Comparison of ENCODE assay signal across 2 cellular contexts in the genomic region with DNA sequence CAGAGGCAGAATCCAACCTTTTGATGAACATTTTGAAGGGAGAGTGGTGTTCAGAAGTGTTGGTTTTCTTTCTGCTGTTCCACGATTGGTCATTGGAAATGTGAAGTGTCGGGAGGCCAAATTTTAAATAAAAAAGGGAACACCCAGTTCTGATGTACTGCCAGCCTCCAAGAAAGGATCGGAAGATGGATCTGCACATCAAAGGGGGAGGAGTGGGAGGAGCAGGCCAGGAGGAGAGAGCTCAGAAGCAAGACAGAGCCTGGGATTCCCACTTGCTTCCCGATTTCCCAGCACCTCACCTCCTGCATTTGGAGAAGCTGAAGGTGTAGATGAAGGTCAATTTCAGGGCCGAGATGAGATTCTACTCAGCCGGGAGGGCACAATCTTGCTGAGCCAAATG.
TF ChIP-seq lines count a peak whose summit lies in the region.

No MANE protein-coding gene starts in this region.

TF ChIP-seq in GM23338, 12 proteins besides CTCF, POLR2A, EP300 and RAD21 (continued from another document and continues in another):
- TF ChIP-seq, protein P1, sequence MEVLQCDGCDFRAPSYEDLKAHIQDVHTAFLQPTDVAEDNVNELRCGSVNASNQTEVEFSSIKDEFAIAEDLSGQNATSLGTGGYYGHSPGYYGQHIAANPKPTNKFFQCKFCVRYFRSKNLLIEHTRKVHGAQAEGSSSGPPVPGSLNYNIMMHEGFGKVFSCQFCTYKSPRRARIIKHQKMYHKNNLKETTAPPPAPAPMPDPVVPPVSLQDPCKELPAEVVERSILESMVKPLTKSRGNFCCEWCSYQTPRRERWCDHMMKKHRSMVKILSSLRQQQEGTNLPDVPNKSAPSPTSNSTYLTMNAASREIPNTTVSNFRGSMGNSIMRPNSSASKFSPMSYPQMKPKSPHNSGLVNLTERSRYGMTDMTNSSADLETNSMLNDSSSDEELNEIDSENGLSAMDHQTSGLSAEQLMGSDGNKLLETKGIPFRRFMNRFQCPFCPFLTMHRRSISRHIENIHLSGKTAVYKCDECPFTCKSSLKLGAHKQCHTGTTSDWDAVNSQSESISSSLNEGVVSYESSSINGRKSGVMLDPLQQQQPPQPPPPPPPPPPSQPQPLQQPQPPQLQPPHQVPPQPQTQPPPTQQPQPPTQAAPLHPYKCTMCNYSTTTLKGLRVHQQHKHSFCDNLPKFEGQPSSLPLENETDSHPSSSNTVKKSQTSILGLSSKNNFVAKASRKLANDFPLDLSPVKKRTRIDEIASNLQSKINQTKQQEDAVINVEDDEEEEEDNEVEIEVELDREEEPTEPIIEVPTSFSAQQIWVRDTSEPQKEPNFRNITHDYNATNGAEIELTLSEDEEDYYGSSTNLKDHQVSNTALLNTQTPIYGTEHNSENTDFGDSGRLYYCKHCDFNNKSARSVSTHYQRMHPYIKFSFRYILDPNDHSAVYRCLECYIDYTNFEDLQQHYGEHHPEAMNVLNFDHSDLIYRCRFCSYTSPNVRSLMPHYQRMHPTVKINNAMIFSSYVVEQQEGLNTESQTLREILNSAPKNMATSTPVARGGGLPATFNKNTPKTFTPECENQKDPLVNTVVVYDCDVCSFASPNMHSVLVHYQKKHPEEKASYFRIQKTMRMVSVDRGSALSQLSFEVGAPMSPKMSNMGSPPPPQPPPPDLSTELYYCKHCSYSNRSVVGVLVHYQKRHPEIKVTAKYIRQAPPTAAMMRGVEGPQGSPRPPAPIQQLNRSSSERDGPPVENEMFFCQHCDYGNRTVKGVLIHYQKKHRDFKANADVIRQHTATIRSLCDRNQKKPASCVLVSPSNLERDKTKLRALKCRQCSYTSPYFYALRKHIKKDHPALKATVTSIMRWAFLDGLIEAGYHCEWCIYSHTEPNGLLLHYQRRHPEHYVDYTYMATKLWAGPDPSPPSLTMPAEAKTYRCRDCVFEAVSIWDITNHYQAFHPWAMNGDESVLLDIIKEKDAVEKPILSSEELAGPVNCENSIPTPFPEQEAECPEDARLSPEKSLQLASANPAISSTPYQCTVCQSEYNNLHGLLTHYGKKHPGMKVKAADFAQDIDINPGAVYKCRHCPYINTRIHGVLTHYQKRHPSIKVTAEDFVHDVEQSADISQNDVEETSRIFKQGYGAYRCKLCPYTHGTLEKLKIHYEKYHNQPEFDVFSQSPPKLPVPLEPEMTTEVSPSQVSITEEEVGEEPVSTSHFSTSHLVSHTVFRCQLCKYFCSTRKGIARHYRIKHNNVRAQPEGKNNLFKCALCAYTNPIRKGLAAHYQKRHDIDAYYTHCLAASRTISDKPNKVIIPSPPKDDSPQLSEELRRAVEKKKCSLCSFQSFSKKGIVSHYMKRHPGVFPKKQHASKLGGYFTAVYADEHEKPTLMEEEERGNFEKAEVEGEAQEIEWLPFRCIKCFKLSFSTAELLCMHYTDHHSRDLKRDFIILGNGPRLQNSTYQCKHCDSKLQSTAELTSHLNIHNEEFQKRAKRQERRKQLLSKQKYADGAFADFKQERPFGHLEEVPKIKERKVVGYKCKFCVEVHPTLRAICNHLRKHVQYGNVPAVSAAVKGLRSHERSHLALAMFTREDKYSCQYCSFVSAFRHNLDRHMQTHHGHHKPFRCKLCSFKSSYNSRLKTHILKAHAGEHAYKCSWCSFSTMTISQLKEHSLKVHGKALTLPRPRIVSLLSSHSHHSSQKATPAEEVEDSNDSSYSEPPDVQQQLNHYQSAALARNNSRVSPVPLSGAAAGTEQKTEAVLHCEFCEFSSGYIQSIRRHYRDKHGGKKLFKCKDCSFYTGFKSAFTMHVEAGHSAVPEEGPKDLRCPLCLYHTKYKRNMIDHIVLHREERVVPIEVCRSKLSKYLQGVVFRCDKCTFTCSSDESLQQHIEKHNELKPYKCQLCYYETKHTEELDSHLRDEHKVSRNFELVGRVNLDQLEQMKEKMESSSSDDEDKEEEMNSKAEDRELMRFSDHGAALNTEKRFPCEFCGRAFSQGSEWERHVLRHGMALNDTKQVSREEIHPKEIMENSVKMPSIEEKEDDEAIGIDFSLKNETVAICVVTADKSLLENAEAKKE (CRISPR knock-in tag; IDR thresholded peaks at IDR 0.05), result no peak
- TF ChIP-seq EZH2phosphoT487 (IDR thresholded peaks at IDR 0.05; ENCODE audit: unreplicated experiment) (no peak), POLR2AphosphoS5 (IDR thresholded peaks at IDR 0.05; ENCODE audit: low read depth) (no peak), STAT1 (IDR thresholded peaks at IDR 0.05; ENCODE audit: unreplicated experiment) (no peak), CREB1 (CRISPR knock-in tag; IDR thresholded peaks at IDR 0.05; ENCODE audit: low read depth) (no peak), ZNF331 (CRISPR knock-in tag; IDR thresholded peaks at IDR 0.05; ENCODE audit: low read depth) (no peak), ZNF114 (CRISPR knock-in tag; IDR thresholded peaks at IDR 0.05) (no peak), NANOG (IDR thresholded peaks at IDR 0.05; ENCODE audit: borderline replicate concordance) (no peak)
- TF ChIP-seq, protein P2, sequence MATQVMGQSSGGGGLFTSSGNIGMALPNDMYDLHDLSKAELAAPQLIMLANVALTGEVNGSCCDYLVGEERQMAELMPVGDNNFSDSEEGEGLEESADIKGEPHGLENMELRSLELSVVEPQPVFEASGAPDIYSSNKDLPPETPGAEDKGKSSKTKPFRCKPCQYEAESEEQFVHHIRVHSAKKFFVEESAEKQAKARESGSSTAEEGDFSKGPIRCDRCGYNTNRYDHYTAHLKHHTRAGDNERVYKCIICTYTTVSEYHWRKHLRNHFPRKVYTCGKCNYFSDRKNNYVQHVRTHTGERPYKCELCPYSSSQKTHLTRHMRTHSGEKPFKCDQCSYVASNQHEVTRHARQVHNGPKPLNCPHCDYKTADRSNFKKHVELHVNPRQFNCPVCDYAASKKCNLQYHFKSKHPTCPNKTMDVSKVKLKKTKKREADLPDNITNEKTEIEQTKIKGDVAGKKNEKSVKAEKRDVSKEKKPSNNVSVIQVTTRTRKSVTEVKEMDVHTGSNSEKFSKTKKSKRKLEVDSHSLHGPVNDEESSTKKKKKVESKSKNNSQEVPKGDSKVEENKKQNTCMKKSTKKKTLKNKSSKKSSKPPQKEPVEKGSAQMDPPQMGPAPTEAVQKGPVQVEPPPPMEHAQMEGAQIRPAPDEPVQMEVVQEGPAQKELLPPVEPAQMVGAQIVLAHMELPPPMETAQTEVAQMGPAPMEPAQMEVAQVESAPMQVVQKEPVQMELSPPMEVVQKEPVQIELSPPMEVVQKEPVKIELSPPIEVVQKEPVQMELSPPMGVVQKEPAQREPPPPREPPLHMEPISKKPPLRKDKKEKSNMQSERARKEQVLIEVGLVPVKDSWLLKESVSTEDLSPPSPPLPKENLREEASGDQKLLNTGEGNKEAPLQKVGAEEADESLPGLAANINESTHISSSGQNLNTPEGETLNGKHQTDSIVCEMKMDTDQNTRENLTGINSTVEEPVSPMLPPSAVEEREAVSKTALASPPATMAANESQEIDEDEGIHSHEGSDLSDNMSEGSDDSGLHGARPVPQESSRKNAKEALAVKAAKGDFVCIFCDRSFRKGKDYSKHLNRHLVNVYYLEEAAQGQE (IDR thresholded peaks at IDR 0.05; ENCODE audit: unreplicated experiment), result no peak
- TF ChIP-seq, protein P3, sequence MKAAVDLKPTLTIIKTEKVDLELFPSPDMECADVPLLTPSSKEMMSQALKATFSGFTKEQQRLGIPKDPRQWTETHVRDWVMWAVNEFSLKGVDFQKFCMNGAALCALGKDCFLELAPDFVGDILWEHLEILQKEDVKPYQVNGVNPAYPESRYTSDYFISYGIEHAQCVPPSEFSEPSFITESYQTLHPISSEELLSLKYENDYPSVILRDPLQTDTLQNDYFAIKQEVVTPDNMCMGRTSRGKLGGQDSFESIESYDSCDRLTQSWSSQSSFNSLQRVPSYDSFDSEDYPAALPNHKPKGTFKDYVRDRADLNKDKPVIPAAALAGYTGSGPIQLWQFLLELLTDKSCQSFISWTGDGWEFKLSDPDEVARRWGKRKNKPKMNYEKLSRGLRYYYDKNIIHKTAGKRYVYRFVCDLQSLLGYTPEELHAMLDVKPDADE (IDR thresholded peaks at IDR 0.05), result no peak

TF ChIP-seq in WTC11, 78 proteins besides CTCF, POLR2A, EP300 and RAD21 (continued from another document and continues in another):
- TF ChIP-seq, protein P4, sequence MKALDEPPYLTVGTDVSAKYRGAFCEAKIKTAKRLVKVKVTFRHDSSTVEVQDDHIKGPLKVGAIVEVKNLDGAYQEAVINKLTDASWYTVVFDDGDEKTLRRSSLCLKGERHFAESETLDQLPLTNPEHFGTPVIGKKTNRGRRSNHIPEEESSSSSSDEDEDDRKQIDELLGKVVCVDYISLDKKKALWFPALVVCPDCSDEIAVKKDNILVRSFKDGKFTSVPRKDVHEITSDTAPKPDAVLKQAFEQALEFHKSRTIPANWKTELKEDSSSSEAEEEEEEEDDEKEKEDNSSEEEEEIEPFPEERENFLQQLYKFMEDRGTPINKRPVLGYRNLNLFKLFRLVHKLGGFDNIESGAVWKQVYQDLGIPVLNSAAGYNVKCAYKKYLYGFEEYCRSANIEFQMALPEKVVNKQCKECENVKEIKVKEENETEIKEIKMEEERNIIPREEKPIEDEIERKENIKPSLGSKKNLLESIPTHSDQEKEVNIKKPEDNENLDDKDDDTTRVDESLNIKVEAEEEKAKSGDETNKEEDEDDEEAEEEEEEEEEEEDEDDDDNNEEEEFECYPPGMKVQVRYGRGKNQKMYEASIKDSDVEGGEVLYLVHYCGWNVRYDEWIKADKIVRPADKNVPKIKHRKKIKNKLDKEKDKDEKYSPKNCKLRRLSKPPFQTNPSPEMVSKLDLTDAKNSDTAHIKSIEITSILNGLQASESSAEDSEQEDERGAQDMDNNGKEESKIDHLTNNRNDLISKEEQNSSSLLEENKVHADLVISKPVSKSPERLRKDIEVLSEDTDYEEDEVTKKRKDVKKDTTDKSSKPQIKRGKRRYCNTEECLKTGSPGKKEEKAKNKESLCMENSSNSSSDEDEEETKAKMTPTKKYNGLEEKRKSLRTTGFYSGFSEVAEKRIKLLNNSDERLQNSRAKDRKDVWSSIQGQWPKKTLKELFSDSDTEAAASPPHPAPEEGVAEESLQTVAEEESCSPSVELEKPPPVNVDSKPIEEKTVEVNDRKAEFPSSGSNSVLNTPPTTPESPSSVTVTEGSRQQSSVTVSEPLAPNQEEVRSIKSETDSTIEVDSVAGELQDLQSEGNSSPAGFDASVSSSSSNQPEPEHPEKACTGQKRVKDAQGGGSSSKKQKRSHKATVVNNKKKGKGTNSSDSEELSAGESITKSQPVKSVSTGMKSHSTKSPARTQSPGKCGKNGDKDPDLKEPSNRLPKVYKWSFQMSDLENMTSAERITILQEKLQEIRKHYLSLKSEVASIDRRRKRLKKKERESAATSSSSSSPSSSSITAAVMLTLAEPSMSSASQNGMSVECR (CRISPR knock-in tag; IDR thresholded peaks at IDR 0.05; ENCODE audit: borderline replicate concordance), result no peak
- TF ChIP-seq, protein P5, sequence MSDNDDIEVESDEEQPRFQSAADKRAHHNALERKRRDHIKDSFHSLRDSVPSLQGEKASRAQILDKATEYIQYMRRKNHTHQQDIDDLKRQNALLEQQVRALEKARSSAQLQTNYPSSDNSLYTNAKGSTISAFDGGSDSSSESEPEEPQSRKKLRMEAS (CRISPR knock-in tag; IDR thresholded peaks at IDR 0.05), result no peak
- TF ChIP-seq, protein P6, sequence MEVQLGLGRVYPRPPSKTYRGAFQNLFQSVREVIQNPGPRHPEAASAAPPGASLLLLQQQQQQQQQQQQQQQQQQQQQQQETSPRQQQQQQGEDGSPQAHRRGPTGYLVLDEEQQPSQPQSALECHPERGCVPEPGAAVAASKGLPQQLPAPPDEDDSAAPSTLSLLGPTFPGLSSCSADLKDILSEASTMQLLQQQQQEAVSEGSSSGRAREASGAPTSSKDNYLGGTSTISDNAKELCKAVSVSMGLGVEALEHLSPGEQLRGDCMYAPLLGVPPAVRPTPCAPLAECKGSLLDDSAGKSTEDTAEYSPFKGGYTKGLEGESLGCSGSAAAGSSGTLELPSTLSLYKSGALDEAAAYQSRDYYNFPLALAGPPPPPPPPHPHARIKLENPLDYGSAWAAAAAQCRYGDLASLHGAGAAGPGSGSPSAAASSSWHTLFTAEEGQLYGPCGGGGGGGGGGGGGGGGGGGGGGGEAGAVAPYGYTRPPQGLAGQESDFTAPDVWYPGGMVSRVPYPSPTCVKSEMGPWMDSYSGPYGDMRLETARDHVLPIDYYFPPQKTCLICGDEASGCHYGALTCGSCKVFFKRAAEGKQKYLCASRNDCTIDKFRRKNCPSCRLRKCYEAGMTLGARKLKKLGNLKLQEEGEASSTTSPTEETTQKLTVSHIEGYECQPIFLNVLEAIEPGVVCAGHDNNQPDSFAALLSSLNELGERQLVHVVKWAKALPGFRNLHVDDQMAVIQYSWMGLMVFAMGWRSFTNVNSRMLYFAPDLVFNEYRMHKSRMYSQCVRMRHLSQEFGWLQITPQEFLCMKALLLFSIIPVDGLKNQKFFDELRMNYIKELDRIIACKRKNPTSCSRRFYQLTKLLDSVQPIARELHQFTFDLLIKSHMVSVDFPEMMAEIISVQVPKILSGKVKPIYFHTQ (CRISPR knock-in tag; IDR thresholded peaks at IDR 0.05), result no peak
- TF ChIP-seq FOXK1 (CRISPR knock-in tag; IDR thresholded peaks at IDR 0.05), result no peak
- no peak for TF ChIP-seq NR3C1 (CRISPR knock-in tag; conservative IDR thresholded peaks at IDR 0.05; ENCODE audit: low read depth)
- no peak for TF ChIP-seq HMGA2 (CRISPR knock-in tag; IDR thresholded peaks at IDR 0.05)
- TF ChIP-seq CREB1 (CRISPR knock-in tag; IDR thresholded peaks at IDR 0.05), result no peak
- TF ChIP-seq, protein P7, sequence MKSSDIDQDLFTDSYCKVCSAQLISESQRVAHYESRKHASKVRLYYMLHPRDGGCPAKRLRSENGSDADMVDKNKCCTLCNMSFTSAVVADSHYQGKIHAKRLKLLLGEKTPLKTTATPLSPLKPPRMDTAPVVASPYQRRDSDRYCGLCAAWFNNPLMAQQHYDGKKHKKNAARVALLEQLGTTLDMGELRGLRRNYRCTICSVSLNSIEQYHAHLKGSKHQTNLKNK (CRISPR knock-in tag; IDR thresholded peaks at IDR 0.05), result no peak
- TF ChIP-seq, protein P8, sequence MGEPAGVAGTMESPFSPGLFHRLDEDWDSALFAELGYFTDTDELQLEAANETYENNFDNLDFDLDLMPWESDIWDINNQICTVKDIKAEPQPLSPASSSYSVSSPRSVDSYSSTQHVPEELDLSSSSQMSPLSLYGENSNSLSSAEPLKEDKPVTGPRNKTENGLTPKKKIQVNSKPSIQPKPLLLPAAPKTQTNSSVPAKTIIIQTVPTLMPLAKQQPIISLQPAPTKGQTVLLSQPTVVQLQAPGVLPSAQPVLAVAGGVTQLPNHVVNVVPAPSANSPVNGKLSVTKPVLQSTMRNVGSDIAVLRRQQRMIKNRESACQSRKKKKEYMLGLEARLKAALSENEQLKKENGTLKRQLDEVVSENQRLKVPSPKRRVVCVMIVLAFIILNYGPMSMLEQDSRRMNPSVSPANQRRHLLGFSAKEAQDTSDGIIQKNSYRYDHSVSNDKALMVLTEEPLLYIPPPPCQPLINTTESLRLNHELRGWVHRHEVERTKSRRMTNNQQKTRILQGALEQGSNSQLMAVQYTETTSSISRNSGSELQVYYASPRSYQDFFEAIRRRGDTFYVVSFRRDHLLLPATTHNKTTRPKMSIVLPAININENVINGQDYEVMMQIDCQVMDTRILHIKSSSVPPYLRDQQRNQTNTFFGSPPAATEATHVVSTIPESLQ (CRISPR knock-in tag; IDR thresholded peaks at IDR 0.05), result no peak
- TF ChIP-seq, protein P9, sequence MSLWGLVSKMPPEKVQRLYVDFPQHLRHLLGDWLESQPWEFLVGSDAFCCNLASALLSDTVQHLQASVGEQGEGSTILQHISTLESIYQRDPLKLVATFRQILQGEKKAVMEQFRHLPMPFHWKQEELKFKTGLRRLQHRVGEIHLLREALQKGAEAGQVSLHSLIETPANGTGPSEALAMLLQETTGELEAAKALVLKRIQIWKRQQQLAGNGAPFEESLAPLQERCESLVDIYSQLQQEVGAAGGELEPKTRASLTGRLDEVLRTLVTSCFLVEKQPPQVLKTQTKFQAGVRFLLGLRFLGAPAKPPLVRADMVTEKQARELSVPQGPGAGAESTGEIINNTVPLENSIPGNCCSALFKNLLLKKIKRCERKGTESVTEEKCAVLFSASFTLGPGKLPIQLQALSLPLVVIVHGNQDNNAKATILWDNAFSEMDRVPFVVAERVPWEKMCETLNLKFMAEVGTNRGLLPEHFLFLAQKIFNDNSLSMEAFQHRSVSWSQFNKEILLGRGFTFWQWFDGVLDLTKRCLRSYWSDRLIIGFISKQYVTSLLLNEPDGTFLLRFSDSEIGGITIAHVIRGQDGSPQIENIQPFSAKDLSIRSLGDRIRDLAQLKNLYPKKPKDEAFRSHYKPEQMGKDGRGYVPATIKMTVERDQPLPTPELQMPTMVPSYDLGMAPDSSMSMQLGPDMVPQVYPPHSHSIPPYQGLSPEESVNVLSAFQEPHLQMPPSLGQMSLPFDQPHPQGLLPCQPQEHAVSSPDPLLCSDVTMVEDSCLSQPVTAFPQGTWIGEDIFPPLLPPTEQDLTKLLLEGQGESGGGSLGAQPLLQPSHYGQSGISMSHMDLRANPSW (CRISPR knock-in tag; conservative IDR thresholded peaks at IDR 0.05; ENCODE audit: low read depth), result no peak
